ENCODE assay signal across 17 cellular contexts in genomic region chr9:13567833-13568232, GRCh38.
DNase-seq lines count a peak whose midpoint lies in the region; ATAC-seq and TF ChIP-seq lines count a peak whose summit lies in the region.
"Had no signal": no experiment of that assay in that cellular context is flagged by ENCODE, and none has a peak within 500 bp of the region (broad histone marks: within the 10 kb centered on the region; RNA-seq: fewer than 3 reads in every experiment).

No MANE protein-coding gene starts in this region.

- H3K9me3 Mint-ChIP-seq in WTC11, result no peaks in the 10 kb centered on the region
- H3K9me3 Mint-ChIP-seq: activated CD4-positive, alpha-beta T cell treated with anti-CD3 and anti-CD28 coated beads, Interleukin-2, amount 10 ng/mL, durations not matched to agents 7 days and 5 days had no signal

- H3K27ac ChIP-seq in dorsolateral prefrontal cortex (peak overlapping the region in 54 of 59 donors; percentile 71 to 96 (median 89)), mesenchymal stem cell (ENCODE audit: low read length, poor library complexity, severe bottlenecking) (no peak overlapping the region)
- H3K27ac ChIP-seq: prostate gland had no signal

- intact Hi-C loops in dorsolateral prefrontal cortex (cut with DNase I), result loop anchor here (2.0 to 10.0 kb wide), 5 partner anchors 113 to 557 kb away; no protein-coding TSS in a partner anchor

- H3K27ac Mint-ChIP-seq in WTC11, result no peak overlapping the region
- H3K27ac Mint-ChIP-seq: activated CD4-positive, alpha-beta T cell treated with anti-CD3 and anti-CD28 coated beads, Interleukin-2, amount 10 ng/mL, durations not matched to agents 7 days and 5 days; CD8-positive, alpha-beta T cell; memory B cell; stimulated activated memory B cell treated with anti-CD40 and anti-IgM and Interleukin-4, amounts not matched to agents 10 μg/mL and 1 μg/mL and 100 μg/mL, for 72 hours had no signal

- H4K91ac ChIP-seq in mesenchymal stem cell (ENCODE audit: low read length), result no peak overlapping the region

- H3K9ac ChIP-seq in mesenchymal stem cell (ENCODE audit: low read length), result peak overlapping the region; percentile 63

- H3K36me3 ChIP-seq in mesenchymal stem cell (ENCODE audit: control insufficient read depth in 1 of 2, insufficient read depth in 2 of 2, low read depth in 1 of 2, low read length in 2 of 2), result no peaks in the 10 kb centered on the region
- H3K36me3 ChIP-seq: prostate gland had no signal

- DNase-seq in WTC11 (ENCODE audit: low spot score) (no peak), dorsolateral prefrontal cortex (no peak), mesenchymal stem cell (no peak), stromal cell of bone marrow (ENCODE audit: low read depth) (peak; percentile 13), Kasumi-1 (lab: John Stamatoyannopoulos, UW) (no peak), NCI-H1092 treated with DMSO at 0.1 percent for 48 hours (lab: John Stamatoyannopoulos, UW) (no peak), NCI-H2107 (lab: John Stamatoyannopoulos, UW) (no peak), kidney glomerular epithelial cell (lab: John Stamatoyannopoulos, UW) (no peak)
- DNase-seq: activated CD4-positive, alpha-beta T cell treated with anti-CD3 and anti-CD28 coated beads, Interleukin-2, amount 10 ng/mL, durations not matched to agents 7 days and 5 days; activated gamma-delta T cell treated with Interleukin-2 at 50 U/mL for 16 hours; amniotic stem cell; CD8-positive, alpha-beta T cell; glutamatergic neuron; NCI-H1436 treated with DMSO at 0.1 percent for 48 hours had no signal

- no peak overlapping the region for H3K14ac ChIP-seq in mesenchymal stem cell (ENCODE audit: low read length in 2 of 2)

- TF ChIP-seq CTCF in WTC11 (IDR thresholded peaks at IDR 0.05) (no peak), dorsolateral prefrontal cortex (IDR thresholded peaks at IDR 0.05 in 54 of 56, conservative IDR thresholded peaks at IDR 0.05 in 2 of 56; ENCODE audit: low read depth in 1 of 56, partially characterized antibody in 56 of 56) (no peak)

- H3K27me3 ChIP-seq in dorsolateral prefrontal cortex, result no peaks in the 10 kb centered on the region
- no peaks in the 10 kb centered on the region for H3K27me3 ChIP-seq in mesenchymal stem cell (ENCODE audit: control insufficient read depth in 1 of 2, insufficient read depth in 1 of 2, low read length in 2 of 2)

- no peak overlapping the region for H3K18ac ChIP-seq in mesenchymal stem cell (ENCODE audit: low read depth in 1 of 2, low read length in 2 of 2)

- H3K27me3 Mint-ChIP-seq in WTC11 (ENCODE audit: low read depth), result peaks cover 13% of the 10 kb centered on the region
- H3K27me3 Mint-ChIP-seq: stimulated activated memory B cell treated with anti-CD40 and anti-IgM and Interleukin-4, amounts not matched to agents 10 μg/mL and 1 μg/mL and 100 μg/mL, for 72 hours had no signal

- H2BK15ac ChIP-seq in mesenchymal stem cell (ENCODE audit: low read depth, poor library complexity, severe bottlenecking), result no peak overlapping the region

- H3K4me2 ChIP-seq in mesenchymal stem cell (ENCODE audit: low read length, poor library complexity, severe bottlenecking), result no peak overlapping the region

- H2BK12ac ChIP-seq in mesenchymal stem cell (ENCODE audit: low read length in 2 of 2), result no peak overlapping the region

- H2BK5ac ChIP-seq in mesenchymal stem cell (ENCODE audit: low read depth, low read length, poor library complexity, severe bottlenecking), result no peak overlapping the region

- no peaks in the 10 kb centered on the region for H3K36me3 Mint-ChIP-seq in WTC11
- H3K36me3 Mint-ChIP-seq: CD8-positive, alpha-beta T cell; memory B cell; stimulated activated memory B cell treated with anti-CD40 and anti-IgM and Interleukin-4, amounts not matched to agents 10 μg/mL and 1 μg/mL and 100 μg/mL, for 72 hours had no signal

- POLR2A ChIA-PET in WTC11 (lab: Charles Lee), result no interaction called here

- no peaks in the 10 kb centered on the region for H3K9me3 ChIP-seq in mesenchymal stem cell (ENCODE audit: control insufficient read depth, low read length)
- H3K9me3 ChIP-seq: prostate gland had no signal

- no peak for ATAC-seq in WTC11
- ATAC-seq: CD8-positive, alpha-beta T cell; stimulated activated memory B cell treated with anti-CD40 and anti-IgM and Interleukin-4, amounts not matched to agents 10 μg/mL and 1 μg/mL and 100 μg/mL, for 72 hours had no signal

- H2AFZ ChIP-seq in mesenchymal stem cell (ENCODE audit: low read depth, low read length), result no peak overlapping the region

- H3K4me3 Mint-ChIP-seq in WTC11, result peak overlapping the region; percentile 15; the same call in 1 of the 2 replicates
- H3K4me3 Mint-ChIP-seq: activated CD4-positive, alpha-beta T cell treated with anti-CD3 and anti-CD28 coated beads, Interleukin-2, amount 10 ng/mL, durations not matched to agents 7 days and 5 days; CD8-positive, alpha-beta T cell; memory B cell; stimulated activated memory B cell treated with anti-CD40 and anti-IgM and Interleukin-4, amounts not matched to agents 10 μg/mL and 1 μg/mL and 100 μg/mL, for 72 hours had no signal

- H3K4me1 Mint-ChIP-seq in WTC11, result peaks cover 21% of the 10 kb centered on the region
- H3K4me1 Mint-ChIP-seq: activated CD4-positive, alpha-beta T cell treated with anti-CD3 and anti-CD28 coated beads, Interleukin-2, amount 10 ng/mL, durations not matched to agents 7 days and 5 days; memory B cell had no signal

- H3K4me1 ChIP-seq in mesenchymal stem cell (ENCODE audit: control insufficient read depth, insufficient read depth, low read depth, low read length), result no peaks in the 10 kb centered on the region
- H3K4me1 ChIP-seq: prostate gland had no signal

- H3K23ac ChIP-seq in mesenchymal stem cell (ENCODE audit: low read length in 2 of 2), result no peak overlapping the region

- H4K8ac ChIP-seq in mesenchymal stem cell (ENCODE audit: low read length), result no peak overlapping the region

- no peak overlapping the region for H2BK120ac ChIP-seq in mesenchymal stem cell (ENCODE audit: low read depth, low read length)

- H3K79me1 ChIP-seq in mesenchymal stem cell (replicated peaks; ENCODE audit: low read length, poor library complexity, severe bottlenecking), result no peaks in the 10 kb centered on the region

- no peak overlapping the region for H3K4ac ChIP-seq in mesenchymal stem cell (ENCODE audit: low read depth in 1 of 2, low read length in 2 of 2)

- WGBS in mesenchymal stem cell, result 50% methylated on average over 2 of the region's 4 CpGs

- H3K4me3 ChIP-seq in dorsolateral prefrontal cortex (peak overlapping the region in 21 of 59 donors; percentile 35 to 71 (median 58)), mesenchymal stem cell (ENCODE audit: insufficient read depth in 1 of 2, low read depth in 1 of 2, low read length in 2 of 2) (peak overlapping the region in 1 of 2 experiments; percentile 53)
- H3K4me3 ChIP-seq: prostate gland had no signal

- no peak overlapping the region for H2AK5ac ChIP-seq in mesenchymal stem cell (ENCODE audit: low read length, severe bottlenecking)

- CTCF ChIA-PET in WTC11 (lab: Charles Lee), result no interaction called here

TF ChIP-seq in WTC11, 78 proteins besides CTCF, POLR2A, EP300 and RAD21 (continues in another document):
- no peak for TF ChIP-seq ZNF416 (CRISPR knock-in tag; IDR thresholded peaks at IDR 0.05)
- TF ChIP-seq, protein P1, sequence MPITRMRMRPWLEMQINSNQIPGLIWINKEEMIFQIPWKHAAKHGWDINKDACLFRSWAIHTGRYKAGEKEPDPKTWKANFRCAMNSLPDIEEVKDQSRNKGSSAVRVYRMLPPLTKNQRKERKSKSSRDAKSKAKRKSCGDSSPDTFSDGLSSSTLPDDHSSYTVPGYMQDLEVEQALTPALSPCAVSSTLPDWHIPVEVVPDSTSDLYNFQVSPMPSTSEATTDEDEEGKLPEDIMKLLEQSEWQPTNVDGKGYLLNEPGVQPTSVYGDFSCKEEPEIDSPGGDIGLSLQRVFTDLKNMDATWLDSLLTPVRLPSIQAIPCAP (CRISPR knock-in tag; IDR thresholded peaks at IDR 0.05), result no peak
- no peak for TF ChIP-seq TEAD1 (CRISPR knock-in tag; IDR thresholded peaks at IDR 0.05)
- TF ChIP-seq, protein P2, sequence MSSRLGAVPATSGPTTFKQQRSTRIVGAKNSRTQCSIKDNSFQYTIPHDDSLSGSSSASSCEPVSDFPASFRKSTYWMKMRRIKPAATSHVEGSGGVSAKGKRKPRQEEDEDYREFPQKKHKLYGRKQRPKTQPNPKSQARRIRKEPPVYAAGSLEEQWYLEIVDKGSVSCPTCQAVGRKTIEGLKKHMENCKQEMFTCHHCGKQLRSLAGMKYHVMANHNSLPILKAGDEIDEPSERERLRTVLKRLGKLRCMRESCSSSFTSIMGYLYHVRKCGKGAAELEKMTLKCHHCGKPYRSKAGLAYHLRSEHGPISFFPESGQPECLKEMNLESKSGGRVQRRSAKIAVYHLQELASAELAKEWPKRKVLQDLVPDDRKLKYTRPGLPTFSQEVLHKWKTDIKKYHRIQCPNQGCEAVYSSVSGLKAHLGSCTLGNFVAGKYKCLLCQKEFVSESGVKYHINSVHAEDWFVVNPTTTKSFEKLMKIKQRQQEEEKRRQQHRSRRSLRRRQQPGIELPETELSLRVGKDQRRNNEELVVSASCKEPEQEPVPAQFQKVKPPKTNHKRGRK (CRISPR knock-in tag; IDR thresholded peaks at IDR 0.05; ENCODE audit: borderline replicate concordance), result no peak
- TF ChIP-seq RELA (CRISPR knock-in tag; IDR thresholded peaks at IDR 0.05; ENCODE audit: borderline replicate concordance), result no peak
- TF ChIP-seq RORB (CRISPR knock-in tag; IDR thresholded peaks at IDR 0.05), result no peak
- TF ChIP-seq ZNF425 (CRISPR knock-in tag; conservative IDR thresholded peaks at IDR 0.05), result no peak
- TF ChIP-seq ZNF219 (CRISPR knock-in tag; IDR thresholded peaks at IDR 0.05; ENCODE audit: borderline replicate concordance), result no peak
